Comparison of ENCODE assay signal across 13 cellular contexts in genomic region chr1:24972257-24973242, GRCh38. TPM values are rescaled to one million over a fixed set of nuclear protein-coding genes. Genes with fewer than 3 reads are reported as not detected.
DNase-seq lines count a peak whose midpoint lies in the region; ATAC-seq and TF ChIP-seq lines count a peak whose summit lies in the region.
"Had no signal": no experiment of that assay in that cellular context is flagged by ENCODE, and none has a peak within 500 bp of the region (broad histone marks: within the 10 kb centered on the region; RNA-seq: fewer than 3 reads in every experiment).

No MANE protein-coding gene starts in this region.

- peak overlapping the region; percentile 66; the same call in 2 of the 3 replicates for H2BK15ac ChIP-seq in IMR-90 (ENCODE audit: low read depth, low read length)

- CTCF ChIA-PET in IMR-90 (lab: Yijun Ruan, JAX), result interaction anchor here (0.7 to 1.1 kb wide), 2 partner anchors 12 to 61 kb away, joined by 4 read pairs; no protein-coding TSS in a partner anchor

- H3K9me3 Mint-ChIP-seq in activated naive CD8-positive, alpha-beta T cell treated with anti-CD3 and anti-CD28 coated beads for 36 hours, result peaks cover 30% of the 10 kb centered on the region

- H3K27ac ChIP-seq in IMR-90 (ENCODE audit: insufficient read depth, low read length) (no peak overlapping the region), mesodermal cell (ENCODE audit: low read depth, low read length, severe bottlenecking) (peak overlapping the region; percentile 78), body of pancreas (no peak overlapping the region)

- no peaks in the 10 kb centered on the region; the same call in 1 of the 2 replicates for H3K27me3 ChIP-seq in IMR-90 (ENCODE audit: control insufficient read depth, insufficient read depth, low read length)
- no peaks in the 10 kb centered on the region for H3K27me3 ChIP-seq in body of pancreas

- H3K27me3 Mint-ChIP-seq in activated naive CD8-positive, alpha-beta T cell treated with anti-CD3 and anti-CD28 coated beads for 36 hours, result no peaks in the 10 kb centered on the region

- dilution Hi-C loops in IMR-90 (cut with HindIII; ENCODE audit: low sequenced_read_pairs, unreplicated experiment), result no loop called here

- H2BK120ac ChIP-seq in IMR-90 (ENCODE audit: low read depth, low read length), result peak overlapping the region; percentile 96

- peak overlapping the region; percentile 92 for H2AK5ac ChIP-seq in IMR-90 (ENCODE audit: low read depth, low read length)

- H4K8ac ChIP-seq in IMR-90 (ENCODE audit: low read depth in 2 of 2, low read length in 2 of 2), result peak overlapping the region; percentile 24 to 85; a peak in 3 of 4 replicates

- H4K20me1 ChIP-seq in IMR-90 (ENCODE audit: insufficient read depth, low read length), result no peaks in the 10 kb centered on the region

- 0 out of 4 replicates have a peak, but pooled peaks cover 0 to 3% of the 10 kb centered on the region in 2 experiments for H3K79me1 ChIP-seq in IMR-90 (ENCODE audit: low read depth in 1 of 2, low read length in 2 of 2)

- peaks cover 60% of the 10 kb centered on the region for H3K4me1 Mint-ChIP-seq in activated naive CD8-positive, alpha-beta T cell treated with anti-CD3 and anti-CD28 coated beads for 36 hours

- H2BK5ac ChIP-seq in IMR-90 (ENCODE audit: low read depth, low read length, poor library complexity, severe bottlenecking), result peak overlapping the region; percentile 7

- H3K4me3 ChIP-seq in IMR-90 (ENCODE audit: insufficient read depth, low read depth, low read length) (no peak overlapping the region), mesodermal cell (ENCODE audit: extremely low read depth, insufficient read depth, low read length, poor library complexity, severe bottlenecking) (no peak overlapping the region), body of pancreas (no peak overlapping the region)
- H3K4me3 ChIP-seq: spleen had no signal

- peak overlapping the region; percentile 84 for H4K91ac ChIP-seq in IMR-90 (ENCODE audit: insufficient read depth, low read depth, low read length)

- H3K23ac ChIP-seq in IMR-90 (ENCODE audit: low read depth, low read length), result peak overlapping the region; percentile 31; the same call in 1 of the 2 replicates

- peak overlapping the region; percentile 29 for H2AK9ac ChIP-seq in IMR-90 (replicated peaks; ENCODE audit: low read depth, low read length, poor library complexity)

- peak overlapping the region; percentile 92 for H3K27ac Mint-ChIP-seq in activated naive CD8-positive, alpha-beta T cell treated with anti-CD3 and anti-CD28 coated beads for 36 hours
- H3K27ac Mint-ChIP-seq: immature natural killer cell had no signal

- H3K4me3 Mint-ChIP-seq in activated naive CD8-positive, alpha-beta T cell treated with anti-CD3 and anti-CD28 coated beads for 36 hours, result peak overlapping the region; percentile 18

- peak overlapping the region; percentile 93 for H3K4ac ChIP-seq in IMR-90 (ENCODE audit: low read depth, low read length)

- H3K36me3 Mint-ChIP-seq in activated naive CD8-positive, alpha-beta T cell treated with anti-CD3 and anti-CD28 coated beads for 36 hours, result peaks cover 45% of the 10 kb centered on the region

- peaks cover 24% of the 10 kb centered on the region for H3K4me1 ChIP-seq in IMR-90 (ENCODE audit: control insufficient read depth, insufficient read depth, low read length)
- H3K4me1 ChIP-seq in mesodermal cell (ENCODE audit: control insufficient read depth, insufficient read depth, low read length, poor library complexity, severe bottlenecking), result peaks cover 31% of the 10 kb centered on the region
- H3K4me1 ChIP-seq in body of pancreas, result no peaks in the 10 kb centered on the region

- peak; percentile 33 for DNase-seq in EH (ENCODE audit: low read depth)
- DNase-seq in IMR-90, result peak; percentile 33
- DNase-seq in activated naive CD8-positive, alpha-beta T cell treated with anti-CD3 and anti-CD28 coated beads for 36 hours, result no peak
- no peak for DNase-seq in retina
- no peak for DNase-seq in GM19240 (ENCODE audit: insufficient read length, low spot score)
- no peak for DNase-seq in body of pancreas
- DNase-seq in GDM1 (lab: John Stamatoyannopoulos, UW), result no peak
- DNase-seq: activated T-cell treated with anti-CD3 and anti-CD28 coated beads, Interleukin-2, amount 50 U/mL, for 1 hour; immature natural killer cell; NCI-H1417; spleen had no signal

- H3K14ac ChIP-seq in IMR-90 (replicated peaks; ENCODE audit: low read depth, low read length), result peak overlapping the region; percentile 59

- H3K56ac ChIP-seq in IMR-90 (ENCODE audit: extremely low read depth, insufficient read depth, low read length), result peak overlapping the region; percentile 5; the same call in 1 of the 2 replicates

- H3K9ac ChIP-seq in IMR-90 (ENCODE audit: low read depth, low read length), result no peak overlapping the region; the same call in 1 of the 2 replicates

- peak overlapping the region; percentile 81 for H2BK20ac ChIP-seq in IMR-90 (ENCODE audit: low read depth, low read length)

- BruUV-seq in IMR-90 (replicated peaks; lab: Mats Ljungman, UMichigan), result no TSS peak

- TF ChIP-seq CTCF in IMR-90 (conservative IDR thresholded peaks at IDR 0.05; ENCODE audit: low read depth, low read length), result no peak
- no peak for TF ChIP-seq CTCF in body of pancreas (IDR thresholded peaks at IDR 0.05)

- H2AFZ ChIP-seq in IMR-90 (replicated peaks; ENCODE audit: low read length, poor library complexity), result peak overlapping the region; percentile 63

- ATAC-seq in IMR-90 (ENCODE audit: low read depth) (peak; percentile 52), body of pancreas (no peak)

- intact Hi-C loops in IMR-90 (cut with micrococcal nuclease) (no loop called here), body of pancreas (cut with DNase I) (no loop called here)

- H4K5ac ChIP-seq in IMR-90 (ENCODE audit: low read depth, low read length), result peak overlapping the region; percentile 50

- POLR2A ChIA-PET in IMR-90 (lab: Charles Lee; ENCODE audit: unreplicated experiment), result no interaction called here

- in situ Hi-C loops in IMR-90 (cut with MboI; ENCODE audit: low sequenced_read_pairs), result no loop called here

- WGBS in IMR-90 (ENCODE audit: extremely low coverage in 2 of 2, insufficient read length in 1 of 2), 2 experiments, result 74% methylated on average over 3 of the region's 13 CpGs; no CpG with 5 or more reads in 1 of the 2 experiments
- 73 to 79% methylated on average over 8 of the region's 13 CpGs for WGBS in mesodermal cell (ENCODE audit: insufficient coverage in 2 of 2), 2 experiments
- 62 to 65% methylated on average over 11 to 13 of the region's 13 CpGs for WGBS in body of pancreas, 2 donors

- TF ChIP-seq POLR2A in IMR-90 (IDR thresholded peaks at IDR 0.05; ENCODE audit: low read depth, low read length) (no peak), body of pancreas (IDR thresholded peaks at IDR 0.05) (no peak)

- H3K36me3 ChIP-seq in IMR-90 (ENCODE audit: control insufficient read depth, insufficient read depth, low read length) (no peaks in the 10 kb centered on the region), mesodermal cell (ENCODE audit: control insufficient read depth, insufficient read depth, low read length) (no peaks in the 10 kb centered on the region), body of pancreas (replicated peaks in 1 of 2; ENCODE audit: insufficient read depth in 1 of 2, low read depth in 2 of 2) (no peaks in the 10 kb centered on the region)
- H3K36me3 ChIP-seq: spleen had no signal

- no peak for TF ChIP-seq RAD21 in IMR-90 (IDR thresholded peaks at IDR 0.05; ENCODE audit: low read length)

- H3K9me3 ChIP-seq in IMR-90 (ENCODE audit: control insufficient read depth, insufficient read depth, low read length) (peaks cover 17% of the 10 kb centered on the region), mesodermal cell (ENCODE audit: control insufficient read depth, low read length) (peaks cover 25% of the 10 kb centered on the region), body of pancreas (peaks cover 0 to 16% (median 0%) of the 10 kb centered on the region in 3 donors)

- no peak overlapping the region for H3K4me2 ChIP-seq in IMR-90 (ENCODE audit: low read depth, low read length)

- peaks cover 12% of the 10 kb centered on the region for H3K9me1 ChIP-seq in IMR-90 (ENCODE audit: insufficient read depth, low read length)

- peak overlapping the region; percentile 56 for H3K18ac ChIP-seq in IMR-90 (ENCODE audit: low read depth, low read length)

TF ChIP-seq in IMR-90, 13 proteins besides CTCF, POLR2A, EP300 and RAD21:
- no peak for TF ChIP-seq CHD1 (IDR thresholded peaks at IDR 0.05; ENCODE audit: low read depth, low read length)
- no peak for TF ChIP-seq MXI1 (IDR thresholded peaks at IDR 0.05; ENCODE audit: borderline replicate concordance, low read depth, low read length)
- peak; percentile 72 for TF ChIP-seq MAFK (IDR thresholded peaks at IDR 0.05; ENCODE audit: low read depth, low read length)

RNA-seq across cellular contexts. Expression of gene RUNX3, which starts 42.5 kb away (rescaled TPM):
- not detected in 2 replicates for total RNA-seq in IMR-90 (2012; rRNA removed)
- 0.07 TPM in 2 replicates for polyA plus RNA-seq in IMR-90 (2012; rRNA removed)
- polyA plus RNA-seq in IMR-90 (2012; cell fraction: cytosol; rRNA removed), result 0.01 and 0.04 TPM in 2 replicates
- polyA plus RNA-seq in IMR-90 (2012; cell fraction: nucleus; rRNA removed; ENCODE audit: low replicate concordance), result 0.02 TPM in 1 of 2 replicates, not detected in the other
- total RNA-seq in activated naive CD8-positive, alpha-beta T cell treated with anti-CD3 and anti-CD28 coated beads for 36 hours, result 100 to 1,000 TPM; 144 TPM
- polyA plus RNA-seq in mesodermal cell (2013, experiment 1 of 2), result 4.4 TPM
- polyA plus RNA-seq in mesodermal cell (2013, experiment 2 of 2), result 2.8 TPM
- under 1 TPM in 1 of 2 donors, not detected in 1; 0.26 TPM for total RNA-seq in body of pancreas
- polyA plus RNA-seq: neural cell had no signal

Comparison
In these comparisons a context has a peak if more than half of its experiments do, and no peak if none do; other contexts are left out.
1. DNase-seq: peak in EH (single experiment) and IMR-90 (single experiment); none in activated naive CD8-positive, alpha-beta T cell treated with anti-CD3 and anti-CD28 coated beads for 36 hours (single experiment), retina (single experiment), GM19240 (single experiment), body of pancreas (0 of 4) and GDM1 (single experiment).
2. RNA of gene RUNX3, which starts 42.5 kb away (total RNA-seq): 144 TPM in activated naive CD8-positive, alpha-beta T cell treated with anti-CD3 and anti-CD28 coated beads for 36 hours; 0.26 TPM in body of pancreas and not detected in IMR-90; every median in the first group is over 100 times any median in the second.